In genomic region chr1:231357187-231357772, GRCh38 we compare ENCODE assay signal across 19 cellular contexts. TPM values are rescaled to one million over a fixed set of nuclear protein-coding genes. Genes with fewer than 3 reads are reported as not detected.
DNase-seq lines count a peak whose midpoint lies in the region; ATAC-seq and TF ChIP-seq lines count a peak whose summit lies in the region.
"Had no signal": no experiment of that assay in that cellular context is flagged by ENCODE, and none has a peak within 500 bp of the region (broad histone marks: within the 10 kb centered on the region; RNA-seq: fewer than 3 reads in every experiment).

No MANE protein-coding gene starts in this region.

- TF ChIP-seq CTCF in HFFc6 (IDR thresholded peaks at IDR 0.05), result no peak
- TF ChIP-seq CTCF in SU-DHL-6 (IDR thresholded peaks at IDR 0.05; ENCODE audit: insufficient read depth, low read length, poor library complexity, severe bottlenecking), result no peak

- H3K4me1 Mint-ChIP-seq in activated CD4-positive, alpha-beta T cell treated with anti-CD3 and anti-CD28 coated beads for 36 hours, result peaks cover 6% of the 10 kb centered on the region
- H3K4me1 Mint-ChIP-seq in activated CD4-positive, alpha-beta T cell treated with anti-CD3 and anti-CD28 coated beads, Interleukin-2, amount 10 ng/mL, durations not matched to agents 24 days and 14 days, result peaks cover 12% of the 10 kb centered on the region
- H3K4me1 Mint-ChIP-seq in HFFc6 (ENCODE audit: low read depth), result peaks cover 28% of the 10 kb centered on the region

- no peaks in the 10 kb centered on the region for H3K9me3 Mint-ChIP-seq in activated CD4-positive, alpha-beta T cell treated with anti-CD3 and anti-CD28 coated beads for 36 hours (ENCODE audit: low read depth)
- H3K9me3 Mint-ChIP-seq in activated CD4-positive, alpha-beta T cell treated with anti-CD3 and anti-CD28 coated beads, Interleukin-2, amount 10 ng/mL, durations not matched to agents 24 days and 14 days, result no peaks in the 10 kb centered on the region
- no peaks in the 10 kb centered on the region for H3K9me3 Mint-ChIP-seq in HFFc6
- H3K9me3 Mint-ChIP-seq: activated CD4-positive, alpha-beta T cell treated with anti-CD3 and anti-CD28 coated beads, Interleukin-2, amount 10 ng/mL, durations not matched to agents 7 days and 5 days; activated naive CD4-positive, alpha-beta T cell treated with anti-CD3 and anti-CD28 coated beads, Interleukin-2, amount 50 U/mL, for 72 hours; CD14-positive monocyte; naive thymus-derived CD8-positive, alpha-beta T cell; stimulated activated effector memory CD8-positive, alpha-beta T cell treated with anti-CD3 and anti-CD28 coated beads, Interleukin-12 subunit alpha, Interleukin-12 subunit beta, amount 100 ng/mL, for 72 hours had no signal

- H3K27ac Mint-ChIP-seq in activated CD4-positive, alpha-beta T cell treated with anti-CD3 and anti-CD28 coated beads for 36 hours, result peak overlapping the region; percentile 47
- H3K27ac Mint-ChIP-seq in activated CD4-positive, alpha-beta T cell treated with anti-CD3 and anti-CD28 coated beads, Interleukin-2, amount 10 ng/mL, durations not matched to agents 24 days and 14 days, result no peak overlapping the region
- H3K27ac Mint-ChIP-seq in HFFc6, result 0 out of 2 replicates have a peak overlapping the region, but pooled peaks have one; percentile 74
- H3K27ac Mint-ChIP-seq: activated CD4-positive, alpha-beta T cell treated with anti-CD3 and anti-CD28 coated beads, Interleukin-2, amount 10 ng/mL, durations not matched to agents 7 days and 5 days; stimulated activated effector memory CD8-positive, alpha-beta T cell treated with anti-CD3 and anti-CD28 coated beads, Interleukin-12 subunit alpha, Interleukin-12 subunit beta, amount 100 ng/mL, for 72 hours had no signal

- H3K36me3 Mint-ChIP-seq in activated CD4-positive, alpha-beta T cell treated with anti-CD3 and anti-CD28 coated beads for 36 hours (ENCODE audit: low read depth), result peaks cover 15% of the 10 kb centered on the region
- H3K36me3 Mint-ChIP-seq in activated CD4-positive, alpha-beta T cell treated with anti-CD3 and anti-CD28 coated beads, Interleukin-2, amount 10 ng/mL, durations not matched to agents 24 days and 14 days (ENCODE audit: low read depth), result peaks cover 29% of the 10 kb centered on the region
- peaks cover 14% of the 10 kb centered on the region for H3K36me3 Mint-ChIP-seq in HFFc6 (ENCODE audit: low read depth)

- H3K4me2 ChIP-seq in SU-DHL-6 (ENCODE audit: low read depth, low read length, poor library complexity, severe bottlenecking), result peak overlapping the region; percentile 19

- DNase-seq in activated CD4-positive, alpha-beta T cell treated with anti-CD3 and anti-CD28 coated beads for 36 hours, result no peak
- no peak for DNase-seq in activated CD4-positive, alpha-beta T cell treated with anti-CD3 and anti-CD28 coated beads, Interleukin-2, amount 10 ng/mL, durations not matched to agents 24 days and 14 days
- DNase-seq in HFFc6 (no peak), RPMI8226 (no peak), left ventricle myocardium superior (no peak), NCI-H510A treated with DMSO at 0.1 percent for 48 hours (lab: John Stamatoyannopoulos, UW) (no peak)
- DNase-seq: activated effector memory CD4-positive, alpha-beta T cell treated with Interleukin-2 at 50 U/mL for 16 hours had no signal

- no peak overlapping the region for H3K9ac ChIP-seq in SU-DHL-6 (ENCODE audit: low read length)

- POLR2A ChIA-PET in activated CD4-positive, alpha-beta T cell treated with anti-CD3 and anti-CD28 coated beads for 36 hours (lab: Charles Lee), result interaction anchor here (0.7 kb wide), 1 partner anchor 18 kb away, joined by 3 read pairs; no protein-coding TSS in a partner anchor

- no peak overlapping the region for H3K4me3 ChIP-seq in SU-DHL-6 (ENCODE audit: insufficient read depth, low read length, poor library complexity, severe bottlenecking)
- H3K4me3 ChIP-seq: breast epithelium, gastroesophageal sphincter, lung, prostate gland, transverse colon had no signal

- peaks cover 9% of the 10 kb centered on the region for H3K36me3 ChIP-seq in SU-DHL-6 (ENCODE audit: low read length)
- H3K36me3 ChIP-seq: breast epithelium, prostate gland had no signal

- intact Hi-C loops in activated CD4-positive, alpha-beta T cell treated with anti-CD3 and anti-CD28 coated beads for 36 hours (cut with DNase I, micrococcal nuclease), result loop anchor here (1.0 to 5.0 kb wide), 2 partner anchors 247 to 450 kb away; no protein-coding TSS in a partner anchor
- intact Hi-C loops in activated CD4-positive, alpha-beta T cell treated with anti-CD3 and anti-CD28 coated beads, Interleukin-2, amount 10 ng/mL, durations not matched to agents 24 days and 14 days (cut with micrococcal nuclease), result loop anchor here (5.0 kb wide), 2 partner anchors 65 to 170 kb away; partner anchors contain the start of genes EGLN1 and TSNAX
- intact Hi-C loops in left ventricle myocardium superior (cut with micrococcal nuclease), result no loop called here

- H2AFZ ChIP-seq in SU-DHL-6 (ENCODE audit: low read depth, low read length, severe bottlenecking), result no peak overlapping the region

- H3K27ac ChIP-seq in SU-DHL-6 (ENCODE audit: low read depth, low read length), result no peak overlapping the region
- H3K27ac ChIP-seq: prostate gland had no signal

- no peak overlapping the region for H3K4me3 Mint-ChIP-seq in activated CD4-positive, alpha-beta T cell treated with anti-CD3 and anti-CD28 coated beads for 36 hours
- H3K4me3 Mint-ChIP-seq in activated CD4-positive, alpha-beta T cell treated with anti-CD3 and anti-CD28 coated beads, Interleukin-2, amount 10 ng/mL, durations not matched to agents 24 days and 14 days, result no peak overlapping the region
- no peak overlapping the region for H3K4me3 Mint-ChIP-seq in HFFc6
- H3K4me3 Mint-ChIP-seq: activated CD4-positive, alpha-beta T cell treated with anti-CD3 and anti-CD28 coated beads, Interleukin-2, amount 10 ng/mL, durations not matched to agents 7 days and 5 days; CD14-positive monocyte; naive thymus-derived CD8-positive, alpha-beta T cell; stimulated activated effector memory CD8-positive, alpha-beta T cell treated with anti-CD3 and anti-CD28 coated beads, Interleukin-12 subunit alpha, Interleukin-12 subunit beta, amount 100 ng/mL, for 72 hours had no signal

- H4K20me1 ChIP-seq in SU-DHL-6 (ENCODE audit: low read depth, low read length), result no peaks in the 10 kb centered on the region

- H3F3A ChIP-seq in SU-DHL-6 (ENCODE audit: insufficient read depth), result peaks cover 4% of the 10 kb centered on the region; the same call in 1 of the 2 replicates

- no peaks in the 10 kb centered on the region for H3K9me2 ChIP-seq in SU-DHL-6 (replicated peaks; ENCODE audit: insufficient read depth, low read length)

- H3K27me3 ChIP-seq in SU-DHL-6 (ENCODE audit: low read length), result no peaks in the 10 kb centered on the region
- H3K27me3 ChIP-seq: breast epithelium, gastroesophageal sphincter, transverse colon had no signal

- no peaks in the 10 kb centered on the region for H3K79me2 ChIP-seq in SU-DHL-6 (ENCODE audit: insufficient read depth, low read length)

- no peaks in the 10 kb centered on the region for H3K27me3 Mint-ChIP-seq in activated CD4-positive, alpha-beta T cell treated with anti-CD3 and anti-CD28 coated beads for 36 hours
- no peaks in the 10 kb centered on the region for H3K27me3 Mint-ChIP-seq in activated CD4-positive, alpha-beta T cell treated with anti-CD3 and anti-CD28 coated beads, Interleukin-2, amount 10 ng/mL, durations not matched to agents 24 days and 14 days
- H3K27me3 Mint-ChIP-seq in HFFc6 (ENCODE audit: insufficient read depth), result no peaks in the 10 kb centered on the region
- H3K27me3 Mint-ChIP-seq: activated CD4-positive, alpha-beta T cell treated with anti-CD3 and anti-CD28 coated beads, Interleukin-2, amount 10 ng/mL, durations not matched to agents 7 days and 5 days; naive thymus-derived CD8-positive, alpha-beta T cell had no signal

- no peaks in the 10 kb centered on the region for H3K9me3 ChIP-seq in SU-DHL-6 (ENCODE audit: insufficient read depth, low read length)
- H3K9me3 ChIP-seq: breast epithelium, gastroesophageal sphincter, prostate gland, transverse colon had no signal

- no peak for ATAC-seq in activated CD4-positive, alpha-beta T cell treated with anti-CD3 and anti-CD28 coated beads for 36 hours
- ATAC-seq in HG03354 (IDR thresholded peaks at IDR 0.05; ENCODE audit: poor library complexity, severe bottlenecking, unreplicated experiment) (no peak), left ventricle myocardium superior (no peak)

- CTCF ChIA-PET in activated CD4-positive, alpha-beta T cell treated with anti-CD3 and anti-CD28 coated beads for 36 hours (lab: Charles Lee), result interaction anchor here (0.6 to 3.5 kb wide), 24 partner anchors 9 to 260 kb away, joined by 3 to 17 read pairs (median 5); partner anchors contain the start of genes EXOC8, SPRTN and TSNAX

RNA-seq across cellular contexts. Expression of gene SPRTN, which starts 19.2 kb away (rescaled TPM):
- total RNA-seq in activated CD4-positive, alpha-beta T cell treated with anti-CD3 and anti-CD28 coated beads for 36 hours, result 10 to 100 TPM in 1 of 2 experiments, 1 to 10 TPM in 1; 7.8 to 10.9 TPM
- 13.3 and 18.0 TPM in 2 replicates for total RNA-seq in activated CD4-positive, alpha-beta T cell treated with anti-CD3 and anti-CD28 coated beads, Interleukin-2, amount 10 ng/mL, durations not matched to agents 24 days and 14 days
- total RNA-seq in HFFc6 (2021; fragmentation: NEBNext Ultra II Directional; extraction: Animal tissue kit (Norgen Biotek cat#: 25700)), result 10 to 100 TPM in 4 of 6 experiments, 1 to 10 TPM in 2; 8.4 to 12.6 (median 10.4) TPM
- total RNA-seq in left ventricle myocardium superior, result 6.6 TPM

RNA-seq across cellular contexts. Expression of gene EXOC8, which starts 19.6 kb away (rescaled TPM):
- 10 to 100 TPM; 10.0 to 13.7 TPM for total RNA-seq in activated CD4-positive, alpha-beta T cell treated with anti-CD3 and anti-CD28 coated beads for 36 hours
- 12.4 and 13.3 TPM in 2 replicates for total RNA-seq in activated CD4-positive, alpha-beta T cell treated with anti-CD3 and anti-CD28 coated beads, Interleukin-2, amount 10 ng/mL, durations not matched to agents 24 days and 14 days
- 10 to 100 TPM; 12.3 to 14.8 (median 14.2) TPM for total RNA-seq in HFFc6 (2021; fragmentation: NEBNext Ultra II Directional; extraction: Animal tissue kit (Norgen Biotek cat#: 25700))
- total RNA-seq in left ventricle myocardium superior, result 11.1 TPM
